Comparison of ENCODE assay signal across 8 cellular contexts in the genomic region with DNA sequence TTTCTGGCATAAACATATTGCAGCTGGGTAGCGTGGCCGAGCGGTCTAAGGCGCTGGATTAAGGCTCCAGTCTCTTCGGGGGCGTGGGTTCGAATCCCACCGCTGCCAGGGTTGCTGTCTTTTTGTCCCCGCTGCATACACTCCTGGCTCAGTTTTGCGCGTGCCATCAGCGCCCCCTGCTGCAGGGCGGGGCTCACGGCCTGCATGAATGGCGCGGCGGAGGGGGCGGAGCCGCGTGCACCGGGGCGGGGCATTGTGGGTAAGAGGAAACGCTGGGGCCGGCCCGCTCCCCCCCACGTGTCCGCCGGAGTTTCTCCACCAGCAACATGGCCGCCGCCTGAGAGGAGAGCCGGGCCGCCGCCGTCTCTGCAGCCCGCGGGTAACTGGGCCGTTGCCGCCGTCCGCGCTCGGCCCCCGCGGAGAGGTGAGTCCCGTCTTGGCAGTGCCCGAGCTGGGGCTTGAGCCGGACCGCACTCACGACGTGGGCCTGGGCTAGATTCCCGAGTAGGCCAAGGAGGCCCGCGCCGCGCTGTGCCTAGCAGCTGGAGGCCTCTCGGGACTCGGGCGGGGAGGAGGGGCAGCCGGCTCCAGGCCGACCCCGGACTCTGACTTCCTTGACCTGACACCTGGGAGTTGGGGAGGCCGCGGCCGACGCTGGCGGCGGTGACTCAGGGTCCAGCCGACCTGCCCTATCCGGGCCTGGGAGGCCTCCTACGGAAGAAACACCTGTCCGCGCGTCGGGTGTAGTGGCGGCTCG. TPM values are rescaled to one million over a fixed set of nuclear protein-coding genes. Genes with fewer than 3 reads are reported as not detected.
A peak's percentile ranks its signal among the peaks of the same experiment; 100 is the strongest.
DNase-seq lines count a peak whose midpoint lies in the region; ATAC-seq and TF ChIP-seq lines count a peak whose summit lies in the region.

A gene with protein sequence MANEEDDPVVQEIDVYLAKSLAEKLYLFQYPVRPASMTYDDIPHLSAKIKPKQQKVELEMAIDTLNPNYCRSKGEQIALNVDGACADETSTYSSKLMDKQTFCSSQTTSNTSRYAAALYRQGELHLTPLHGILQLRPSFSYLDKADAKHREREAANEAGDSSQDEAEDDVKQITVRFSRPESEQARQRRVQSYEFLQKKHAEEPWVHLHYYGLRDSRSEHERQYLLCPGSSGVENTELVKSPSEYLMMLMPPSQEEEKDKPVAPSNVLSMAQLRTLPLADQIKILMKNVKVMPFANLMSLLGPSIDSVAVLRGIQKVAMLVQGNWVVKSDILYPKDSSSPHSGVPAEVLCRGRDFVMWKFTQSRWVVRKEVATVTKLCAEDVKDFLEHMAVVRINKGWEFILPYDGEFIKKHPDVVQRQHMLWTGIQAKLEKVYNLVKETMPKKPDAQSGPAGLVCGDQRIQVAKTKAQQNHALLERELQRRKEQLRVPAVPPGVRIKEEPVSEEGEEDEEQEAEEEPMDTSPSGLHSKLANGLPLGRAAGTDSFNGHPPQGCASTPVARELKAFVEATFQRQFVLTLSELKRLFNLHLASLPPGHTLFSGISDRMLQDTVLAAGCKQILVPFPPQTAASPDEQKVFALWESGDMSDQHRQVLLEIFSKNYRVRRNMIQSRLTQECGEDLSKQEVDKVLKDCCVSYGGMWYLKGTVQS (plus strand): TSS at position 296 of the 757 bp plus-strand sequence. CDS start 5,560 bp downstream, outside the sequence.

- no peaks in the 10 kb centered on the region for H3K27me3 ChIP-seq in uterus

- H3K4me3 ChIP-seq in uterus, result peak within 1 kb of the TSS; percentile 78 to 90

- H3K9me3 ChIP-seq in T-helper 17 cell (ENCODE audit: control insufficient read depth, low read length, poor library complexity, severe bottlenecking), result no peaks in the 10 kb centered on the region
- no peaks in the 10 kb centered on the region for H3K9me3 ChIP-seq in uterus

- H3K27ac ChIP-seq in angular gyrus (ENCODE audit: low read depth, low read length) (peak within 1 kb of the TSS; percentile 79), uterus (peak within 1 kb of the TSS; percentile 90 to 93)

- ATAC-seq in HG02885 (IDR thresholded peaks at IDR 0.05; ENCODE audit: poor library complexity, unreplicated experiment), result peak; percentile 88
- peak; percentile 83 for ATAC-seq in T-helper 17 cell
- peak; percentile 96 for ATAC-seq in left ventricle myocardium superior

- intact Hi-C loops in left ventricle myocardium superior (cut with micrococcal nuclease) (loop anchor here (5.0 to 10.0 kb wide), 3 partner anchors 62 to 292 kb away; a partner anchor contains a TSS), uterus (cut with DNase I; ENCODE audit: low total_unique reads) (loop anchor here (2.0 kb wide), 1 partner anchor 102 kb away; no protein-coding TSS in a partner anchor)

- peak; percentile 86 for DNase-seq in NCI-H1694 treated with DMSO at 0.1 percent for 48 hours (lab: John Stamatoyannopoulos, UW)
- peak; percentile 100 for DNase-seq in T-helper 17 cell
- peak; percentile 100 for DNase-seq in left ventricle myocardium superior
- DNase-seq in pulmonary artery endothelial cell (ENCODE audit: low read depth, low spot score), result peak; percentile 88
- DNase-seq in uterus, result peak; percentile 99 to 100

- H3K4me1 ChIP-seq in uterus, result no peaks in the 10 kb centered on the region

- no peaks in the 10 kb centered on the region for H3K27me3 Mint-ChIP-seq in T-helper 17 cell

- TF ChIP-seq POLR2A in GM15510 (IDR thresholded peaks at IDR 0.05; ENCODE audit: borderline replicate concordance, extremely low read depth, insufficient read length) (peak; percentile 74), uterus (IDR thresholded peaks at IDR 0.05) (peak in 1 of 2 donors; percentile 66)

- TF ChIP-seq CTCF in uterus (IDR thresholded peaks at IDR 0.05), result peak; percentile 89 to 99 (median 99)

- peak within 1 kb of the TSS; percentile 95 for H3K27ac Mint-ChIP-seq in T-helper 17 cell

- peaks cover 45% of the 10 kb centered on the region for H3K4me1 Mint-ChIP-seq in T-helper 17 cell

- peak within 1 kb of the TSS; percentile 88 for H3K4me3 Mint-ChIP-seq in T-helper 17 cell

- H3K36me3 Mint-ChIP-seq in T-helper 17 cell (ENCODE audit: low read depth), result peaks cover 8% of the 10 kb centered on the region

- H3K36me3 ChIP-seq in uterus, result no peaks in the 10 kb centered on the region

RNA-seq across cellular contexts. Expression of the gene that starts here (rescaled TPM):
- total RNA-seq in T-helper 17 cell (100 to 1,000 TPM; 159 to 219 TPM), left ventricle myocardium superior (41.8 TPM), pulmonary artery endothelial cell (66.5 and 97.4 TPM in 2 replicates), uterus (100 to 1,000 TPM in 1 of 4 donors, 10 to 100 TPM in 3; 45.1 to 179 (median 64.5) TPM)

Comparison
In these comparisons a context has a peak if more than half of its experiments do, and no peak if none do; other contexts are left out.
1. Peak in every context shown above with its lines: DNase-seq, ATAC-seq, H3K4me3 ChIP-seq and H3K27ac ChIP-seq.